Comparison of ENCODE assay signal across 10 cellular contexts in genomic region chr14:31337331-31337730, GRCh38.
A peak's percentile ranks its signal among the peaks of the same experiment; 100 is the strongest.
DNase-seq lines count a peak whose midpoint lies in the region; ATAC-seq and TF ChIP-seq lines count a peak whose summit lies in the region.
"Had no signal": no experiment of that assay in that cellular context is flagged by ENCODE, and none has a peak within 500 bp of the region (broad histone marks: within the 10 kb centered on the region; RNA-seq: fewer than 3 reads in every experiment).

No MANE protein-coding gene starts in this region.

- no peak overlapping the region for H3K9ac ChIP-seq in Karpas-422 (ENCODE audit: low read length)

- in situ Hi-C loops in gastrocnemius medialis (cut with MboI; ENCODE audit: low sequenced_read_pairs in 4 of 4) = loop anchor here in 1 of 4 donors (25.0 kb wide), 1 partner anchor 125 kb away; the partner anchor contains the start of gene HECTD1

- intact Hi-C loops in gastrocnemius medialis (cut with DNase I; ENCODE audit: low total_unique reads) = loop anchor here (1.0 kb wide), 2 partner anchors 108 to 130 kb away; partner anchors contain the start of gene HECTD1
- intact Hi-C loops in uterus (cut with DNase I; ENCODE audit: low total_unique reads) = no loop called here

- H3K9me3 ChIP-seq in Karpas-422 (ENCODE audit: low read length) (0 out of 2 replicates have a peak, but pooled peaks cover under 1% of the 10 kb centered on the region), gastrocnemius medialis (no peaks in the 10 kb centered on the region), uterus (no peaks in the 10 kb centered on the region), SJCRH30 (replicated peaks) (no peaks in the 10 kb centered on the region)
- H3K9me3 ChIP-seq: Caco-2, HAP-1 had no signal

- H3K4me3 ChIP-seq in Karpas-422 (ENCODE audit: low read length) = no peak overlapping the region
- H3K4me3 ChIP-seq in gastrocnemius medialis = no peak overlapping the region
- no peak overlapping the region for H3K4me3 ChIP-seq in uterus
- no peak overlapping the region for H3K4me3 ChIP-seq in SJCRH30
- H3K4me3 ChIP-seq: HAP-1 had no signal

- peak overlapping the region; percentile 31 for H3K4me2 ChIP-seq in Karpas-422 (ENCODE audit: low read depth, low read length, poor library complexity, severe bottlenecking)

- peak; percentile 92 to 95 for ATAC-seq in gastrocnemius medialis

- H3K27ac ChIP-seq in Karpas-422 (ENCODE audit: low read length) (peak overlapping the region; percentile 73), epithelial cell of prostate (peak overlapping the region; percentile 51), gastrocnemius medialis (peak overlapping the region; percentile 78 to 91 (median 87)), uterus (no peak overlapping the region), SJCRH30 (no peak overlapping the region)
- H3K27ac ChIP-seq: C4-2B had no signal

- TF ChIP-seq CTCF in gastrocnemius medialis (IDR thresholded peaks at IDR 0.05 in 4 of 5, conservative IDR thresholded peaks at IDR 0.05 in 1 of 5) (no peak), uterus (IDR thresholded peaks at IDR 0.05) (no peak)

- no peaks in the 10 kb centered on the region for H3K9me2 ChIP-seq in Karpas-422 (replicated peaks; ENCODE audit: insufficient read depth, low read length)

- DNase-seq in Karpas-422 = no peak
- DNase-seq in epithelial cell of prostate (ENCODE audit: low read depth, low spot score) = no peak
- peak in 1 of 2 donors; percentile 19 for DNase-seq in gastrocnemius medialis
- no peak for DNase-seq in NCI-H446 (lab: John Stamatoyannopoulos, UW)
- DNase-seq in uterus = no peak
- no peak for DNase-seq in SJCRH30
- DNase-seq: CD4-positive, alpha-beta T cell had no signal

- H4K20me1 ChIP-seq in Karpas-422 (ENCODE audit: insufficient read depth, low read depth, low read length) = no peaks in the 10 kb centered on the region

- no peaks in the 10 kb centered on the region for H3K27me3 ChIP-seq in Karpas-422 (ENCODE audit: low read length)
- no peaks in the 10 kb centered on the region for H3K27me3 ChIP-seq in gastrocnemius medialis
- H3K27me3 ChIP-seq in uterus = no peaks in the 10 kb centered on the region
- no peaks in the 10 kb centered on the region for H3K27me3 ChIP-seq in SJCRH30

- H3K36me3 ChIP-seq in Karpas-422 (ENCODE audit: insufficient read depth, low read length) = peaks cover 31% of the 10 kb centered on the region
- H3K36me3 ChIP-seq in gastrocnemius medialis = peaks cover 0 to 8% of the 10 kb centered on the region in 2 donors
- H3K36me3 ChIP-seq in uterus = no peaks in the 10 kb centered on the region
- H3K36me3 ChIP-seq in SJCRH30 = no peaks in the 10 kb centered on the region; the same call in 1 of the 2 replicates
- H3K36me3 ChIP-seq: HAP-1 had no signal

- H2AFZ ChIP-seq in Karpas-422 (ENCODE audit: low read length) = no peak overlapping the region

- peaks cover 4% of the 10 kb centered on the region; the same call in 1 of the 2 replicates for H3K79me2 ChIP-seq in Karpas-422 (ENCODE audit: low read length)

- peaks cover 34% of the 10 kb centered on the region for H3K4me1 ChIP-seq in Karpas-422 (ENCODE audit: low read length)
- H3K4me1 ChIP-seq in gastrocnemius medialis = peaks cover 18 to 23% of the 10 kb centered on the region in 2 donors
- H3K4me1 ChIP-seq in uterus = no peaks in the 10 kb centered on the region
- no peaks in the 10 kb centered on the region for H3K4me1 ChIP-seq in SJCRH30
- H3K4me1 ChIP-seq: Caco-2 had no signal

- TF ChIP-seq POLR2A in gastrocnemius medialis (IDR thresholded peaks at IDR 0.05) (no peak), uterus (IDR thresholded peaks at IDR 0.05) (no peak)

Comparison
In these comparisons a context has a peak if more than half of its experiments do, and no peak if none do; other contexts are left out.
1. H3K27ac ChIP-seq: peak in Karpas-422 (single experiment), epithelial cell of prostate (single experiment) and gastrocnemius medialis (4 of 4); none in uterus (0 of 2) and SJCRH30 (single experiment).